Comparison of ENCODE assay signal across 1 cellular context in genomic region chr3:23805881-23806321, GRCh38.
TF ChIP-seq lines count a peak whose summit lies in the region.

Gene UBE2E1, plus strand, starts transcription at chr3:23805955. Its CDS starts 1,315 bp downstream, at chr3:23807270.

TF ChIP-seq in HEK293, 187 proteins besides CTCF, POLR2A, EP300 and RAD21 (continued from another document):
- TF ChIP-seq ZNF280C (tag by site-specific recombination; IDR thresholded peaks at IDR 0.05) (no peak), ZNF549 (tag by site-specific recombination; IDR thresholded peaks at IDR 0.05) (no peak), TRIM28 (IDR thresholded peaks at IDR 0.05; ENCODE audit: borderline replicate concordance, low read length) (no peak), GLIS1 (tag by site-specific recombination; IDR thresholded peaks at IDR 0.05) (peak; percentile 14; the same call in 1 of the 2 replicates), EGR2 (tag by site-specific recombination; IDR thresholded peaks at IDR 0.05; ENCODE audit: low read depth) (peak; percentile 77; the same call in 1 of the 2 replicates), ZNF398 (tag by site-specific recombination; IDR thresholded peaks at IDR 0.05) (0 out of 2 replicates have a peak, but pooled peaks have one; percentile 54), ZFHX2 (tag by site-specific recombination; conservative IDR thresholded peaks at IDR 0.05) (peak; percentile 67; the same call in 1 of the 2 replicates), ZBTB11 (tag by site-specific recombination; conservative IDR thresholded peaks at IDR 0.05; ENCODE audit: low read depth) (peak; percentile 44), ZNF626 (tag by site-specific recombination; IDR thresholded peaks at IDR 0.05) (no peak), RBAK (tag by site-specific recombination; IDR thresholded peaks at IDR 0.05) (no peak)
